Comparison of ENCODE assay signal across 24 cellular contexts in genomic region chr18:79372461-79372860, GRCh38.
"Had no signal": no experiment of that assay in that cellular context is flagged by ENCODE, and none has a peak within 500 bp of the region (broad histone marks: within the 10 kb centered on the region; RNA-seq: fewer than 3 reads in every experiment).

No MANE protein-coding gene starts in this region.

- H3K27me3 ChIP-seq: esophagus muscularis mucosa, foreskin keratinocyte, heart left ventricle, upper lobe of left lung, vagina had no signal

- ATAC-seq: heart left ventricle, left lobe of liver, mucosa of descending colon, right cardiac atrium had no signal

- H3K27me3 Mint-ChIP-seq: activated CD4-positive, alpha-beta memory T cell treated with anti-CD3 and anti-CD28 coated beads for 36 hours; activated CD4-positive, alpha-beta T cell treated with anti-CD3 and anti-CD28 coated beads, Interleukin-2, amount 10 ng/mL, durations not matched to agents 24 days and 14 days; activated naive CD8-positive, alpha-beta T cell treated with anti-CD3 and anti-CD28 coated beads, Interleukin-2, amount 10 ng/mL, durations not matched to agents 7 days and 5 days; dendritic cell treated with granulocyte-macrophage colony-stimulating factor and Interleukin-4, amounts not matched to agents 40 ng/mL and 50 ng/mL, for 4 days; natural killer cell treated with Interleukin-12 subunit alpha and Interleukin-12 subunit beta and Interleukin-15 and Interleukin-18, amount 100 ng/mL, for 72 hours had no signal

- H3K4me3 Mint-ChIP-seq: activated CD4-positive, alpha-beta memory T cell treated with anti-CD3 and anti-CD28 coated beads for 36 hours; activated CD4-positive, alpha-beta T cell treated with anti-CD3 and anti-CD28 coated beads, Interleukin-2, amount 10 ng/mL, durations not matched to agents 24 days and 14 days; dendritic cell treated with granulocyte-macrophage colony-stimulating factor and Interleukin-4, amounts not matched to agents 40 ng/mL and 50 ng/mL, for 4 days; immature natural killer cell had no signal

- DNase-seq: activated CD4-positive, alpha-beta memory T cell treated with anti-CD3 and anti-CD28 coated beads for 36 hours; activated CD4-positive, alpha-beta T cell treated with anti-CD3 and anti-CD28 coated beads, Interleukin-2, amount 10 ng/mL, durations not matched to agents 24 days and 14 days; activated naive CD4-positive, alpha-beta T cell; activated naive CD8-positive, alpha-beta T cell treated with anti-CD3 and anti-CD28 coated beads, Interleukin-2, amount 10 ng/mL, durations not matched to agents 7 days and 5 days; activated T-cell treated with anti-CD3 and anti-CD28 coated beads, Interleukin-2, amount 50 U/mL, for 48 hours; amniotic stem cell; central memory CD4-positive, alpha-beta T cell; effector CD4-positive, alpha-beta T cell; foreskin keratinocyte; heart left ventricle; immature natural killer cell; mesendoderm; mucosa of descending colon; right cardiac atrium; stimulated activated naive CD4-positive, alpha-beta T cell; upper lobe of left lung had no signal

- H3K9me3 ChIP-seq: esophagus muscularis mucosa, heart left ventricle, mucosa of descending colon, thoracic aorta, upper lobe of left lung, vagina had no signal

- H3K9me3 Mint-ChIP-seq: activated CD4-positive, alpha-beta memory T cell treated with anti-CD3 and anti-CD28 coated beads for 36 hours; activated CD4-positive, alpha-beta T cell treated with anti-CD3 and anti-CD28 coated beads, Interleukin-2, amount 10 ng/mL, durations not matched to agents 24 days and 14 days; activated naive CD8-positive, alpha-beta T cell treated with anti-CD3 and anti-CD28 coated beads, Interleukin-2, amount 10 ng/mL, durations not matched to agents 7 days and 5 days; dendritic cell treated with granulocyte-macrophage colony-stimulating factor and Interleukin-4, amounts not matched to agents 40 ng/mL and 50 ng/mL, for 4 days; immature natural killer cell; natural killer cell treated with Interleukin-12 subunit alpha and Interleukin-12 subunit beta and Interleukin-15 and Interleukin-18, amount 100 ng/mL, for 72 hours had no signal

- H3K4me3 ChIP-seq: esophagus muscularis mucosa, heart left ventricle, lung, mucosa of descending colon, thoracic aorta, upper lobe of left lung, vagina had no signal

- H3K36me3 Mint-ChIP-seq: natural killer cell treated with Interleukin-12 subunit alpha and Interleukin-12 subunit beta and Interleukin-15 and Interleukin-18, amount 100 ng/mL, for 72 hours had no signal

- H3K4me1 ChIP-seq: esophagus muscularis mucosa, foreskin keratinocyte, vagina had no signal

- H3K27ac Mint-ChIP-seq: dendritic cell treated with granulocyte-macrophage colony-stimulating factor and Interleukin-4, amounts not matched to agents 40 ng/mL and 50 ng/mL, for 4 days had no signal

- H3K27ac ChIP-seq: esophagus muscularis mucosa, foreskin keratinocyte, heart left ventricle, thoracic aorta, upper lobe of left lung, vagina, VCaP had no signal
